18 cellular contexts compared by ENCODE assay signal in the genomic region with DNA sequence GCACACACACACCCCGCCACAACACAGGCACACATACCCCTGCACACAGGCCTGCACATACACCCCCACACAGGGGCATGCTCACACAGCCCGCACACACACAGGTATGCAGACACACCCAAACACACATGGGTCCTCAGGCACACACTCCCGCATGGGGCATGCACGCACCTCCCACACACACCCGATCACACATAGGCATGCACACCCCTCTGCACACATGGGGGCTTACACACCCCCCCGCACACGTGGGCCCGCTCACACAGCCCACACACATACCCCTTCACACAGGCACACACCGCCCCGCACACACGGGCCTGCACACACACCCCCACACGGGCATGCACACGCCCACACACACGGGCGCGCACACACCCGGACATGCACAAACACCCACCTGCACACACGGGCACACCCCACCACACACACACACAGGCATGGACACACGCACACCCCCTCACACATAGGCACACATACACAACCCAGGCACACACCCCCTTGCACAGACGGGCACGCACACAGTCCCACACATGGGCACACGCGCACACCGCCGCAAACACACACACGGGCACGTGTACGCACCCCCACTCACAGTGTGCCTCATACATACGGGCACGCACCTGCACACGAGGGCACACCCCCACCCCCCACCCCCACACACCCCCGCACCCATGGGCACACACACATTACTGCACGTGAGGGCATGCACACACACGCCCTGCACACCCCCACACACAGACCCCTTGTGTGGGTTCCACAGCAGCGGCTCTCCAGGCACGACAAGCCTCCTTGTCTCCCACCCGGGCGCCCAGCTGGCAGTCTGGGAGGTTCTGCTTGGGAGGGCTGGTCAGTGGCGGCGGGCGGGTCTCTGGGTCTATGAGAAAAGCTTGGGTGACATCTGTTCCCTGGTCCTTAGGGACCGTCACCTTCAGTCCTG. TPM values are rescaled to one million over a fixed set of nuclear protein-coding genes. Genes with fewer than 3 reads are reported as not detected.
"Had no signal": no experiment of that assay in that cellular context is flagged by ENCODE, and none has a peak within 500 bp of the region (broad histone marks: within the 10 kb centered on the region; RNA-seq: fewer than 3 reads in every experiment).

No MANE protein-coding gene starts in this region.

- H3K4me1 ChIP-seq: body of pancreas, thyroid gland had no signal

- ATAC-seq: activated CD8-positive, alpha-beta T cell treated with anti-CD3 and anti-CD28 coated beads, Interleukin-2, amount 10 ng/mL, durations not matched to agents 7 days and 5 days; body of pancreas; left cardiac atrium; naive thymus-derived CD8-positive, alpha-beta T cell had no signal

- H3K4me3 ChIP-seq: body of pancreas, coronary artery, thyroid gland had no signal

- H3K27me3 Mint-ChIP-seq: activated naive CD4-positive, alpha-beta T cell treated with anti-CD3 and anti-CD28 coated beads, Interleukin-2, amount 10 ng/mL, durations not matched to agents 7 days and 5 days; naive thymus-derived CD8-positive, alpha-beta T cell had no signal

- H3K27ac ChIP-seq: body of pancreas, coronary artery, epithelial cell of prostate, thyroid gland, WERI-Rb-1 had no signal

- H3K9me3 Mint-ChIP-seq: activated naive CD4-positive, alpha-beta T cell treated with anti-CD3 and anti-CD28 coated beads, Interleukin-2, amount 10 ng/mL, durations not matched to agents 7 days and 5 days; naive thymus-derived CD8-positive, alpha-beta T cell had no signal

- H3K27ac Mint-ChIP-seq: activated CD8-positive, alpha-beta T cell treated with anti-CD3 and anti-CD28 coated beads, Interleukin-2, amount 10 ng/mL, durations not matched to agents 7 days and 5 days; activated naive CD4-positive, alpha-beta T cell treated with anti-CD3 and anti-CD28 coated beads, Interleukin-2, amount 10 ng/mL, durations not matched to agents 7 days and 5 days had no signal

- H3K9me3 ChIP-seq: body of pancreas, thyroid gland had no signal

- DNase-seq: activated CD4-positive, alpha-beta T cell treated with anti-CD3 and anti-CD28 coated beads for 4 hours; activated CD8-positive, alpha-beta memory T cell treated with anti-CD3 and anti-CD28 coated beads, Interleukin-2, amount 50 U/mL, for 48 hours; activated CD8-positive, alpha-beta T cell treated with anti-CD3 and anti-CD28 coated beads, Interleukin-2, amount 10 ng/mL, durations not matched to agents 7 days and 5 days; activated naive CD4-positive, alpha-beta T cell treated with anti-CD3 and anti-CD28 coated beads, Interleukin-2, amount 10 ng/mL, durations not matched to agents 7 days and 5 days; amniotic stem cell; body of pancreas; central memory CD4-positive, alpha-beta T cell; effector CD8-positive, alpha-beta T cell; left cardiac atrium; naive thymus-derived CD8-positive, alpha-beta T cell; SIG-M5; stimulated activated CD4-positive, alpha-beta T cell treated with anti-CD3 and anti-CD28 coated beads, Interleukin-2, amount 100 ng/mL, for 48 hours; T1000; thyroid gland; WERI-Rb-1 had no signal

- H3K27me3 ChIP-seq: body of pancreas, thyroid gland had no signal

- H3K4me1 Mint-ChIP-seq: activated naive CD4-positive, alpha-beta T cell treated with anti-CD3 and anti-CD28 coated beads, Interleukin-2, amount 10 ng/mL, durations not matched to agents 7 days and 5 days had no signal

- H3K4me3 Mint-ChIP-seq: activated CD8-positive, alpha-beta T cell treated with anti-CD3 and anti-CD28 coated beads, Interleukin-2, amount 10 ng/mL, durations not matched to agents 7 days and 5 days; activated naive CD4-positive, alpha-beta T cell treated with anti-CD3 and anti-CD28 coated beads, Interleukin-2, amount 10 ng/mL, durations not matched to agents 7 days and 5 days; naive thymus-derived CD8-positive, alpha-beta T cell had no signal

RNA-seq across cellular contexts. Expression of gene VWA1, which starts 44.3 kb away (rescaled TPM):
- total RNA-seq: naive thymus-derived CD8-positive, alpha-beta T cell had no signal
- polyA plus RNA-seq: naive thymus-derived CD8-positive, alpha-beta T cell had no signal

RNA-seq across cellular contexts. Expression of gene ANKRD65, which starts 58.7 kb away (rescaled TPM):
- total RNA-seq: activated CD8-positive, alpha-beta T cell treated with anti-CD3 and anti-CD28 coated beads, Interleukin-2, amount 10 ng/mL, durations not matched to agents 7 days and 5 days; mononuclear cell; naive thymus-derived CD8-positive, alpha-beta T cell had no signal
- polyA plus RNA-seq: naive thymus-derived CD8-positive, alpha-beta T cell had no signal
